14 cellular contexts compared by ENCODE assay signal in genomic region chr9:138067594-138068367, GRCh38.
"Had no signal": no experiment of that assay in that cellular context is flagged by ENCODE, and none has a peak within 500 bp of the region (broad histone marks: within the 10 kb centered on the region; RNA-seq: fewer than 3 reads in every experiment).

No MANE protein-coding gene starts in this region.

- H3K27me3 ChIP-seq: ascending aorta, pancreas, thyroid gland, uterus had no signal

- H3K27ac Mint-ChIP-seq: activated naive CD4-positive, alpha-beta T cell treated with anti-CD3 and anti-CD28 coated beads, Interleukin-2, amount 10 ng/mL, durations not matched to agents 7 days and 5 days; stimulated activated memory B cell treated with anti-CD40 and anti-IgM and Interleukin-4, amounts not matched to agents 10 μg/mL and 1 μg/mL and 100 μg/mL, for 72 hours had no signal

- H3K4me1 Mint-ChIP-seq: activated naive CD4-positive, alpha-beta T cell treated with anti-CD3 and anti-CD28 coated beads, Interleukin-2, amount 10 ng/mL, durations not matched to agents 7 days and 5 days had no signal

- DNase-seq: activated CD4-positive, alpha-beta T cell treated with anti-CD3 and anti-CD28 coated beads, Interleukin-2, amount 50 U/mL, for 48 hours; activated CD4-positive, CD25-positive, alpha-beta regulatory T cell treated with anti-CD3 and anti-CD28 coated beads, Interleukin-2, amount 50 U/mL, for 72 hours; activated naive CD4-positive, alpha-beta T cell treated with anti-CD3 and anti-CD28 coated beads, Interleukin-2, amount 10 ng/mL, durations not matched to agents 7 days and 5 days; midbrain; stimulated activated CD4-positive, alpha-beta T cell treated with anti-CD3 and anti-CD28 coated beads, Interleukin-12 subunit alpha, Interleukin-12 subunit beta, amount 100 ng/mL, for 4 hours; stimulated activated CD4-positive, alpha-beta T cell treated with anti-CD3 and anti-CD28 coated beads, Interleukin-2, amount 100 ng/mL, for 24 hours; SW 1271; thyroid gland had no signal

- H3K36me3 Mint-ChIP-seq: activated naive CD4-positive, alpha-beta T cell treated with anti-CD3 and anti-CD28 coated beads, Interleukin-2, amount 10 ng/mL, durations not matched to agents 7 days and 5 days; stimulated activated memory B cell treated with anti-CD40 and anti-IgM and Interleukin-4, amounts not matched to agents 10 μg/mL and 1 μg/mL and 100 μg/mL, for 72 hours had no signal

- H3K27ac ChIP-seq: ascending aorta, pancreas, thyroid gland, uterus had no signal

- H3K36me3 ChIP-seq: ascending aorta, pancreas, thyroid gland, uterus had no signal

- H3K4me3 ChIP-seq: ascending aorta, dorsolateral prefrontal cortex, lung, pancreas, thyroid gland, uterus had no signal

- H3K9me3 ChIP-seq: ascending aorta, pancreas, thyroid gland, uterus had no signal

- H3K9me3 Mint-ChIP-seq: activated naive CD4-positive, alpha-beta T cell treated with anti-CD3 and anti-CD28 coated beads, Interleukin-2, amount 10 ng/mL, durations not matched to agents 7 days and 5 days; stimulated activated memory B cell treated with anti-CD40 and anti-IgM and Interleukin-4, amounts not matched to agents 10 μg/mL and 1 μg/mL and 100 μg/mL, for 72 hours had no signal

- H3K4me1 ChIP-seq: ascending aorta, pancreas, thyroid gland, uterus had no signal

- H3K4me3 Mint-ChIP-seq: activated naive CD4-positive, alpha-beta T cell treated with anti-CD3 and anti-CD28 coated beads, Interleukin-2, amount 10 ng/mL, durations not matched to agents 7 days and 5 days; stimulated activated memory B cell treated with anti-CD40 and anti-IgM and Interleukin-4, amounts not matched to agents 10 μg/mL and 1 μg/mL and 100 μg/mL, for 72 hours had no signal

- ATAC-seq: pancreas; stimulated activated memory B cell treated with anti-CD40 and anti-IgM and Interleukin-4, amounts not matched to agents 10 μg/mL and 1 μg/mL and 100 μg/mL, for 72 hours had no signal
